In the genomic region with DNA sequence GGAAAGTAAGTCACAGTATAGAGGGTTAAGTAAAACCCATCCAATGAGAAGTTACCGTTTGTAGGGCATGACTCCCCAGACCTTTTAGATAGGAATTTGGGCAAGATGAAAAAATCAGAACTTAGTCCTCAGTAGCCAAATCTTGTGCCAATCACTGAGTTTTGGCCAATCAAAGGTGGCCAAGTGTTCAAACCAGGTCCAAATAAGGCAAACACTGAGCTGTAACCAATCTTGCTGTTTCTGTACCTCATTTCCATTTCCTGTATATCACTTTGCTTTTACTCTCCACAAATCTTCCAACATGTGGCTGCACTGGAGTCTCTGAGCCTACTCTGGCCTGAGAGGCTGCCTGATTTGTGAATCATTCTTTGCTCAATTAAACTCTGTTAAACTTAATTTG, we compare ENCODE assay signal across 22 cellular contexts.
A peak's percentile ranks its signal among the peaks of the same experiment; 100 is the strongest.
DNase-seq lines count a peak whose midpoint lies in the region; ATAC-seq and TF ChIP-seq lines count a peak whose summit lies in the region.
"Had no signal": no experiment of that assay in that cellular context is flagged by ENCODE, and none has a peak within 500 bp of the region (broad histone marks: within the 10 kb centered on the region; RNA-seq: fewer than 3 reads in every experiment).

No MANE protein-coding gene starts in this region.

- peak; percentile 7 for DNase-seq in A673 (ENCODE audit: low spot score)
- peak; percentile 1 for DNase-seq in HFFc6
- DNase-seq in astrocyte of the hippocampus (ENCODE audit: low read depth, low spot score), result peak; percentile 42
- DNase-seq in kidney glomerular epithelial cell (lab: John Stamatoyannopoulos, UW), result peak; percentile 3
- DNase-seq in suprapubic skin (ENCODE audit: low spot score in 2 of 2), result no peak
- DNase-seq in WERI-Rb-1, result no peak
- DNase-seq in OCI-M1 (lab: John Stamatoyannopoulos, UW), result no peak
- DNase-seq: activated CD4-positive, alpha-beta T cell treated with anti-CD3 and anti-CD28 coated beads, Interleukin-2, amount 50 U/mL, for 4 hours; activated naive CD8-positive, alpha-beta T cell treated with anti-CD3 and anti-CD28 coated beads, Interleukin-2, amount 10 ng/mL, durations not matched to agents 7 days and 5 days; activated T-cell treated with anti-CD3 and anti-CD28 coated beads, Interleukin-2, amount 50 U/mL, for 4 hours; caudate nucleus; effector memory CD4-positive, alpha-beta T cell; GOT3; left ventricle myocardium superior; MM.1S; NCI-H187 treated with DMSO at 0.1 percent for 48 hours; NCI-H446; posterior cingulate gyrus; stimulated activated naive CD8-positive, alpha-beta T cell treated with anti-CD3 and anti-CD28 coated beads, Interleukin-15, Interleukin-2, amounts not matched to agents 100 U/mL and 50 U/mL, for 24 hours; upper lobe of right lung had no signal

- no peak for TF ChIP-seq POLR2A in suprapubic skin (IDR thresholded peaks at IDR 0.05)

- H3K9me3 Mint-ChIP-seq in HFFc6, result peaks cover 8% of the 10 kb centered on the region
- H3K9me3 Mint-ChIP-seq: activated T-cell treated with anti-CD3 and anti-CD28 coated beads, Interleukin-2, amount 50 U/mL, for 4 hours had no signal

- no peak for ATAC-seq in GM21390 (IDR thresholded peaks at IDR 0.05; ENCODE audit: unreplicated experiment)
- ATAC-seq: A549; activated T-cell treated with anti-CD3 and anti-CD28 coated beads, Interleukin-2, amount 50 U/mL, for 4 hours; left ventricle myocardium superior; stimulated activated naive CD8-positive, alpha-beta T cell treated with anti-CD3 and anti-CD28 coated beads, Interleukin-15, Interleukin-2, amounts not matched to agents 100 U/mL and 50 U/mL, for 24 hours; upper lobe of right lung had no signal

- no peaks in the 10 kb centered on the region for H3K36me3 Mint-ChIP-seq in HFFc6 (ENCODE audit: low read depth)
- H3K36me3 Mint-ChIP-seq: activated naive CD8-positive, alpha-beta T cell treated with anti-CD3 and anti-CD28 coated beads, Interleukin-2, amount 10 ng/mL, durations not matched to agents 7 days and 5 days had no signal

- CTCF ChIA-PET in A673 (lab: Charles Lee), result no interaction called here

- H3K27ac Mint-ChIP-seq in HFFc6, result no peak overlapping the region
- H3K27ac Mint-ChIP-seq: activated naive CD8-positive, alpha-beta T cell treated with anti-CD3 and anti-CD28 coated beads, Interleukin-2, amount 10 ng/mL, durations not matched to agents 7 days and 5 days had no signal

- H3K27me3 ChIP-seq in A673 (replicated peaks; ENCODE audit: insufficient read depth, low read depth, low read length, poor library complexity) (peaks cover 4% of the 10 kb centered on the region), suprapubic skin (no peaks in the 10 kb centered on the region), WERI-Rb-1 (ENCODE audit: insufficient read depth, low read depth, severe bottlenecking) (no peaks in the 10 kb centered on the region)
- H3K27me3 ChIP-seq: upper lobe of right lung had no signal

- H3K4me1 Mint-ChIP-seq in HFFc6 (ENCODE audit: low read depth), result peaks cover 7% of the 10 kb centered on the region; the same call in 1 of the 2 replicates
- H3K4me1 Mint-ChIP-seq: activated naive CD8-positive, alpha-beta T cell treated with anti-CD3 and anti-CD28 coated beads, Interleukin-2, amount 10 ng/mL, durations not matched to agents 7 days and 5 days had no signal

- H3K36me3 ChIP-seq in A673 (ENCODE audit: insufficient read depth, low read length, poor library complexity, severe bottlenecking) (no peaks in the 10 kb centered on the region), suprapubic skin (no peaks in the 10 kb centered on the region), WERI-Rb-1 (no peaks in the 10 kb centered on the region)
- H3K36me3 ChIP-seq: upper lobe of right lung had no signal

- H3K9me3 ChIP-seq in A673 (ENCODE audit: low read depth, low read length, poor library complexity, severe bottlenecking) (no peaks in the 10 kb centered on the region), suprapubic skin (no peaks in the 10 kb centered on the region), WERI-Rb-1 (ENCODE audit: severe bottlenecking) (no peaks in the 10 kb centered on the region)
- H3K9me3 ChIP-seq: A549, upper lobe of right lung had no signal

- H3K4me3 Mint-ChIP-seq in HFFc6, result peak overlapping the region; percentile 22
- H3K4me3 Mint-ChIP-seq: activated naive CD8-positive, alpha-beta T cell treated with anti-CD3 and anti-CD28 coated beads, Interleukin-2, amount 10 ng/mL, durations not matched to agents 7 days and 5 days; activated T-cell treated with anti-CD3 and anti-CD28 coated beads, Interleukin-2, amount 50 U/mL, for 4 hours had no signal

- 68% methylated on average over 1 of the region's 1 CpG for WGBS in suprapubic skin

- H3K27me3 Mint-ChIP-seq in HFFc6 (ENCODE audit: insufficient read depth), result peaks cover 27% of the 10 kb centered on the region

- TF ChIP-seq EP300 in suprapubic skin (IDR thresholded peaks at IDR 0.05), result no peak

- TF ChIP-seq CTCF in A673 (conservative IDR thresholded peaks at IDR 0.05; ENCODE audit: low read depth, low read length) (no peak), HFFc6 (IDR thresholded peaks at IDR 0.05) (no peak), suprapubic skin (IDR thresholded peaks at IDR 0.05) (no peak), WERI-Rb-1 (IDR thresholded peaks at IDR 0.05; ENCODE audit: low read depth, low read length) (no peak)

- POLR2A ChIA-PET in A673 (lab: Charles Lee; ENCODE audit: low non-redundant PET), result no interaction called here

- BruUV-seq in A673 (replicated peaks; lab: Mats Ljungman, UMichigan), result no TSS peak

- H3K4me1 ChIP-seq in A673 (ENCODE audit: insufficient read depth, low read length, poor library complexity, severe bottlenecking), result no peaks in the 10 kb centered on the region
- H3K4me1 ChIP-seq in suprapubic skin, result peaks cover 11% of the 10 kb centered on the region
- H3K4me1 ChIP-seq: A549, upper lobe of right lung had no signal

- H3K4me3 ChIP-seq in A673 (ENCODE audit: low read depth, low read length, poor library complexity, severe bottlenecking), result no peak overlapping the region
- no peak overlapping the region for H3K4me3 ChIP-seq in suprapubic skin
- H3K4me3 ChIP-seq in WERI-Rb-1 (ENCODE audit: low read depth, low read length), result no peak overlapping the region
- H3K4me3 ChIP-seq: A549, upper lobe of right lung had no signal

- H3K27ac ChIP-seq in A673 (ENCODE audit: low read depth, low read length, poor library complexity, severe bottlenecking), result no peak overlapping the region
- H3K27ac ChIP-seq in suprapubic skin, result no peak overlapping the region
- H3K27ac ChIP-seq in WERI-Rb-1, result no peak overlapping the region
- H3K27ac ChIP-seq: A549, upper lobe of right lung had no signal

- intact Hi-C loops in A673 (cut with micrococcal nuclease; ENCODE audit: unreplicated experiment), result no loop called here

Comparison
In these comparisons a context has a peak if more than half of its experiments do, and no peak if none do; other contexts are left out.
1. DNase-seq: peak in A673 (single experiment), HFFc6 (single experiment), astrocyte of the hippocampus (single experiment) and kidney glomerular epithelial cell (single experiment); none in suprapubic skin (0 of 2), WERI-Rb-1 (single experiment) and OCI-M1 (single experiment).